ENCODE assay signal across 1 cellular context in the genomic region with DNA sequence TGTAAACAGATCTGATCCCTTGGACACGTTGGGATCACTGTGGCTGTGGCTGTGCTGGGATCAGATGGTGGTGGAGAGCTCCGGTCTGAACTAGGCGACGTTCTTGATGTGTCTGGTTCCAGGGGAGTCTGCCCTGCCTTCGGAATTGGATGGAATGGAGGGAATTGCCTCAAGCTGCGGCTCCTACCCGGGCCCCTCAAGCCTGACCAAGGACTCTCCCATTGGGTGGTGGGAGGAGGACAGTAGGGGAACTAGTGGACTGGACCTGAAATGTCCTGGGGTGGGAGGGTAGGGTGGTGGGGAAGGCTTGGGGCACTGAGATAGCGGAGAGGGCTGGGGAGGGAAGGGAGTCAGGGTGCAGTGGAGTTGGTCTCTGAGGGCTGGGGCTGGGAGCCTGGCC.
TF ChIP-seq lines count a peak whose summit lies in the region.

No MANE protein-coding gene starts in this region.

TF ChIP-seq in K562, 482 proteins besides CTCF, POLR2A, EP300 and RAD21:
- TF ChIP-seq, protein P1, sequence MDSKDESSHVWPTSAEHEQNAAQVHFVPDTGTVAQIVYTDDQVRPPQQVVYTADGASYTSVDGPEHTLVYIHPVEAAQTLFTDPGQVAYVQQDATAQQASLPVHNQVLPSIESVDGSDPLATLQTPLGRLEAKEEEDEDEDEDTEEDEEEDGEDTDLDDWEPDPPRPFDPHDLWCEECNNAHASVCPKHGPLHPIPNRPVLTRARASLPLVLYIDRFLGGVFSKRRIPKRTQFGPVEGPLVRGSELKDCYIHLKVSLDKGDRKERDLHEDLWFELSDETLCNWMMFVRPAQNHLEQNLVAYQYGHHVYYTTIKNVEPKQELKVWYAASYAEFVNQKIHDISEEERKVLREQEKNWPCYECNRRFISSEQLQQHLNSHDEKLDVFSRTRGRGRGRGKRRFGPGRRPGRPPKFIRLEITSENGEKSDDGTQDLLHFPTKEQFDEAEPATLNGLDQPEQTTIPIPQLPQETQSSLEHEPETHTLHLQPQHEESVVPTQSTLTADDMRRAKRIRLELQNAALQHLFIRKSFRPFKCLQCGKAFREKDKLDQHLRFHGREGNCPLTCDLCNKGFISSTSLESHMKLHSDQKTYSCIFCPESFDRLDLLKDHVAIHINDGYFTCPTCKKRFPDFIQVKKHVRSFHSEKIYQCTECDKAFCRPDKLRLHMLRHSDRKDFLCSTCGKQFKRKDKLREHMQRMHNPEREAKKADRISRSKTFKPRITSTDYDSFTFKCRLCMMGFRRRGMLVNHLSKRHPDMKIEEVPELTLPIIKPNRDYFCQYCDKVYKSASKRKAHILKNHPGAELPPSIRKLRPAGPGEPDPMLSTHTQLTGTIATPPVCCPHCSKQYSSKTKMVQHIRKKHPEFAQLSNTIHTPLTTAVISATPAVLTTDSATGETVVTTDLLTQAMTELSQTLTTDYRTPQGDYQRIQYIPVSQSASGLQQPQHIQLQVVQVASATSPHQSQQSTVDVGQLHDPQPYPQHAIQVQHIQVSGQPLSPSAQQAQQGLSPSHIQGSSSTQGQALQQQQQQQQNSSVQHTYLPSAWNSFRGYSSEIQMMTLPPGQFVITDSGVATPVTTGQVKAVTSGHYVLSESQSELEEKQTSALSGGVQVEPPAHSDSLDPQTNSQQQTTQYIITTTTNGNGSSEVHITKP (IDR thresholded peaks at IDR 0.05; ENCODE audit: partially characterized antibody): peak; percentile 68
- TF ChIP-seq ELF2 (CRISPR knock-in tag; IDR thresholded peaks at IDR 0.05): no peak
- no peak for TF ChIP-seq POLR2AphosphoS5 (IDR thresholded peaks at IDR 0.05; ENCODE audit: control insufficient read depth, insufficient read depth, low read depth, low read length)
- no peak for TF ChIP-seq SMAD3 (CRISPR knock-in tag; conservative IDR thresholded peaks at IDR 0.05)
